In the genomic region with DNA sequence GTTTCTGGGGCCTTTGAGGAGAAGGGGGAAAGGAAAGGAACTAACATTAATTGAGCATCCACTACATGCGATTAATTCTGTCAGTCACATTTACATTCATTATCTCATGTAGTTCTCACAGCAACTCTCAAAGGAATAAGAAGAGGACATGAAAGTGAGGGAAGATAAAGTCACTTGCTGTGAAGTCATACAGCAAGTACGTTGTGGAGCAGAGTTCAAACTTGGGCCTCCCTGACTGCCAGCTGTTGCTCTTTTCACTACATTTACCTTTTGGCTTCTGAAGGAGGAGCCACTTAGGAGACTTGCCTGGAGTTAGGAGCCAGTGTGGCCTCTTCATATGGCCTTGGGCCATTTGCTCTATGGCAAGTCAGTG, we compare ENCODE assay signal across 20 cellular contexts. TPM values are rescaled to one million over a fixed set of nuclear protein-coding genes. Genes with fewer than 3 reads are reported as not detected.
DNase-seq lines count a peak whose midpoint lies in the region; ATAC-seq and TF ChIP-seq lines count a peak whose summit lies in the region.
"Had no signal": no experiment of that assay in that cellular context is flagged by ENCODE, and none has a peak within 500 bp of the region (broad histone marks: within the 10 kb centered on the region; RNA-seq: fewer than 3 reads in every experiment).

No MANE protein-coding gene starts in this region.

- intact Hi-C loops in Right ventricle myocardium superior (cut with DNase I) (no loop called here), heart right ventricle (cut with DNase I) (no loop called here), left colon (cut with DNase I, micrococcal nuclease) (no loop called here)

- no peak overlapping the region for H3K4me3 Mint-ChIP-seq in activated T-helper 17 cell treated with anti-CD3 and anti-CD28 coated beads, Interleukin-2, amount 50 U/mL, for 72 hours
- H3K4me3 Mint-ChIP-seq in stimulated activated naive B cell treated with anti-CD40 and anti-IgM and Interleukin-4, amounts not matched to agents 10 μg/mL and 1 μg/mL and 100 μg/mL, for 72 hours = peak overlapping the region; percentile 31 to 42
- H3K4me3 Mint-ChIP-seq: activated CD4-positive, alpha-beta T cell treated with anti-CD3 and anti-CD28 coated beads for 36 hours; activated naive CD4-positive, alpha-beta T cell treated with anti-CD3 and anti-CD28 coated beads for 36 hours; activated T-cell treated with anti-CD3 and anti-CD28 coated beads, Interleukin-2, amount 50 U/mL, for 4 hours; nephron had no signal

- no peak overlapping the region for H3K4me3 ChIP-seq in heart right ventricle
- H3K4me3 ChIP-seq: A549, BLaER1, gastrocnemius medialis had no signal

- no peaks in the 10 kb centered on the region for H3K9me3 Mint-ChIP-seq in activated T-helper 17 cell treated with anti-CD3 and anti-CD28 coated beads, Interleukin-2, amount 50 U/mL, for 72 hours
- H3K9me3 Mint-ChIP-seq in stimulated activated naive B cell treated with anti-CD40 and anti-IgM and Interleukin-4, amounts not matched to agents 10 μg/mL and 1 μg/mL and 100 μg/mL, for 72 hours = peaks cover 0 to 9% of the 10 kb centered on the region in 2 donors
- H3K9me3 Mint-ChIP-seq: activated T-cell treated with anti-CD3 and anti-CD28 coated beads, Interleukin-2, amount 50 U/mL, for 4 hours had no signal

- no peak for TF ChIP-seq CTCF in heart right ventricle (IDR thresholded peaks at IDR 0.05)

- DNase-seq in Right ventricle myocardium superior (no peak), heart right ventricle (no peak), left colon (no peak)
- DNase-seq in stimulated activated naive B cell treated with anti-CD40 and anti-IgM and Interleukin-4, amounts not matched to agents 10 μg/mL and 1 μg/mL and 100 μg/mL, for 72 hours = no peak
- DNase-seq: activated CD4-positive, alpha-beta T cell treated with anti-CD3 and anti-CD28 coated beads for 36 hours; activated naive CD4-positive, alpha-beta T cell treated with anti-CD3 and anti-CD28 coated beads for 36 hours; activated T-cell treated with anti-CD3 and anti-CD28 coated beads, Interleukin-2, amount 50 U/mL, for 4 hours; effector CD4-positive, alpha-beta T cell; gastrocnemius medialis; NCI-H2081; stimulated activated CD8-positive, alpha-beta memory T cell treated with anti-CD3 and anti-CD28 coated beads, Interleukin-4, amount 100 ng/mL, for 48 hours; T-helper 1 cell had no signal

- peaks cover 0 to 12% (median 0%) of the 10 kb centered on the region in 11 donors for H3K9me3 ChIP-seq in heart right ventricle
- H3K9me3 ChIP-seq: gastrocnemius medialis had no signal

- H3K27ac Mint-ChIP-seq in activated T-helper 17 cell treated with anti-CD3 and anti-CD28 coated beads, Interleukin-2, amount 50 U/mL, for 72 hours = peak overlapping the region; percentile 28
- peak overlapping the region; percentile 68 for H3K27ac Mint-ChIP-seq in stimulated activated naive B cell treated with anti-CD40 and anti-IgM and Interleukin-4, amounts not matched to agents 10 μg/mL and 1 μg/mL and 100 μg/mL, for 72 hours
- H3K27ac Mint-ChIP-seq: activated CD4-positive, alpha-beta T cell treated with anti-CD3 and anti-CD28 coated beads for 36 hours; activated naive CD4-positive, alpha-beta T cell treated with anti-CD3 and anti-CD28 coated beads for 36 hours; nephron had no signal

- no peaks in the 10 kb centered on the region for H3K27me3 Mint-ChIP-seq in activated T-helper 17 cell treated with anti-CD3 and anti-CD28 coated beads, Interleukin-2, amount 50 U/mL, for 72 hours
- H3K27me3 Mint-ChIP-seq in stimulated activated naive B cell treated with anti-CD40 and anti-IgM and Interleukin-4, amounts not matched to agents 10 μg/mL and 1 μg/mL and 100 μg/mL, for 72 hours = no peaks in the 10 kb centered on the region
- H3K27me3 Mint-ChIP-seq: activated CD4-positive, alpha-beta T cell treated with anti-CD3 and anti-CD28 coated beads for 36 hours had no signal

- no peaks in the 10 kb centered on the region for H3K27me3 ChIP-seq in heart right ventricle
- H3K27me3 ChIP-seq: BLaER1, gastrocnemius medialis had no signal

- peaks cover 0 to 34% (median 20%) of the 10 kb centered on the region in 9 donors for H3K36me3 ChIP-seq in heart right ventricle

- WGBS in heart right ventricle, 2 donors = 36 to 56% methylated on average over 2 of the region's 2 CpGs

- ATAC-seq in Right ventricle myocardium superior (ENCODE audit: poor library complexity) (peak; percentile 23), heart right ventricle (no peak), left colon (peak; percentile 46), HG02852 (IDR thresholded peaks at IDR 0.05; ENCODE audit: unreplicated experiment) (no peak), GM21619 (IDR thresholded peaks at IDR 0.05; ENCODE audit: unreplicated experiment) (no peak), GM21515 (IDR thresholded peaks at IDR 0.05; ENCODE audit: unreplicated experiment) (no peak)
- no peak for ATAC-seq in activated T-helper 17 cell treated with anti-CD3 and anti-CD28 coated beads, Interleukin-2, amount 50 U/mL, for 72 hours (replicated peaks)
- ATAC-seq in stimulated activated naive B cell treated with anti-CD40 and anti-IgM and Interleukin-4, amounts not matched to agents 10 μg/mL and 1 μg/mL and 100 μg/mL, for 72 hours (replicated peaks) = peak; percentile 89 to 90
- ATAC-seq: A549; activated CD4-positive, alpha-beta T cell treated with anti-CD3 and anti-CD28 coated beads for 36 hours; activated T-cell treated with anti-CD3 and anti-CD28 coated beads, Interleukin-2, amount 50 U/mL, for 4 hours; gastrocnemius medialis; sciatic nerve had no signal

- peaks cover 33% of the 10 kb centered on the region for H3K36me3 Mint-ChIP-seq in activated T-helper 17 cell treated with anti-CD3 and anti-CD28 coated beads, Interleukin-2, amount 50 U/mL, for 72 hours (ENCODE audit: low read depth)
- H3K36me3 Mint-ChIP-seq in stimulated activated naive B cell treated with anti-CD40 and anti-IgM and Interleukin-4, amounts not matched to agents 10 μg/mL and 1 μg/mL and 100 μg/mL, for 72 hours = peaks cover 24 to 36% of the 10 kb centered on the region in 2 donors

- peaks cover 18% of the 10 kb centered on the region for H3K4me1 Mint-ChIP-seq in activated T-helper 17 cell treated with anti-CD3 and anti-CD28 coated beads, Interleukin-2, amount 50 U/mL, for 72 hours
- peaks cover 24 to 59% of the 10 kb centered on the region in 2 donors for H3K4me1 Mint-ChIP-seq in stimulated activated naive B cell treated with anti-CD40 and anti-IgM and Interleukin-4, amounts not matched to agents 10 μg/mL and 1 μg/mL and 100 μg/mL, for 72 hours

- peaks cover 0 to 14% (median 5%) of the 10 kb centered on the region in 9 donors for H3K4me1 ChIP-seq in heart right ventricle

- H3K27ac ChIP-seq in heart right ventricle = peak overlapping the region in 1 of 10 donors; percentile 6
- H3K27ac ChIP-seq: A549, BLaER1, gastrocnemius medialis had no signal

RNA-seq across cellular contexts. Expression of a gene that starts 6.2 kb away (rescaled TPM):
- total RNA-seq in Right ventricle myocardium superior = 8.5 TPM
- 1 to 10 TPM; 6.0 to 9.2 (median 7.9) TPM for total RNA-seq in heart right ventricle
- 10 to 100 TPM in 1 of 2 donors, 1 to 10 TPM in 1; 6.7 to 10.1 TPM for polyA plus RNA-seq in heart right ventricle
- total RNA-seq in activated T-helper 17 cell treated with anti-CD3 and anti-CD28 coated beads, Interleukin-2, amount 50 U/mL, for 72 hours = 1 to 10 TPM; 7.3 to 9.0 TPM
- 1 to 10 TPM; 4.3 to 5.0 TPM for total RNA-seq in left colon

RNA-seq across cellular contexts. Expression of a gene that starts 35.4 kb away (rescaled TPM):
- total RNA-seq in Right ventricle myocardium superior (9.6 TPM), heart right ventricle (10 to 100 TPM; 11.6 to 19.7 (median 13.8) TPM), left colon (10 to 100 TPM; 11.7 to 18.0 TPM)
- polyA plus RNA-seq in heart right ventricle = 10 to 100 TPM; 24.7 to 31.7 TPM
- total RNA-seq in activated T-helper 17 cell treated with anti-CD3 and anti-CD28 coated beads, Interleukin-2, amount 50 U/mL, for 72 hours = 10 to 100 TPM; 21.8 to 22.2 TPM

RNA-seq across cellular contexts. Expression of a gene that starts 35.7 kb away (rescaled TPM):
- 3.6 TPM for total RNA-seq in Right ventricle myocardium superior
- total RNA-seq in heart right ventricle = 1 to 10 TPM; 2.2 to 6.1 (median 5.0) TPM
- 1 to 10 TPM; 1.4 to 4.0 TPM for polyA plus RNA-seq in heart right ventricle
- total RNA-seq in activated T-helper 17 cell treated with anti-CD3 and anti-CD28 coated beads, Interleukin-2, amount 50 U/mL, for 72 hours = 1 to 10 TPM; 3.7 to 4.8 TPM
- 10 to 100 TPM; 12.5 to 15.6 TPM for total RNA-seq in left colon

Comparison
In these comparisons a context has a peak if more than half of its experiments do, and no peak if none do; other contexts are left out.
1. ATAC-seq: peak in Right ventricle myocardium superior (single experiment), left colon (single experiment) and stimulated activated naive B cell treated with anti-CD40 and anti-IgM and Interleukin-4, amounts not matched to agents 10 μg/mL and 1 μg/mL and 100 μg/mL, for 72 hours (2 of 2); none in heart right ventricle (0 of 8), activated T-helper 17 cell treated with anti-CD3 and anti-CD28 coated beads, Interleukin-2, amount 50 U/mL, for 72 hours (single experiment), HG02852 (single experiment), GM21619 (single experiment) and GM21515 (single experiment).